11 cellular contexts compared by ENCODE assay signal in the genomic region with DNA sequence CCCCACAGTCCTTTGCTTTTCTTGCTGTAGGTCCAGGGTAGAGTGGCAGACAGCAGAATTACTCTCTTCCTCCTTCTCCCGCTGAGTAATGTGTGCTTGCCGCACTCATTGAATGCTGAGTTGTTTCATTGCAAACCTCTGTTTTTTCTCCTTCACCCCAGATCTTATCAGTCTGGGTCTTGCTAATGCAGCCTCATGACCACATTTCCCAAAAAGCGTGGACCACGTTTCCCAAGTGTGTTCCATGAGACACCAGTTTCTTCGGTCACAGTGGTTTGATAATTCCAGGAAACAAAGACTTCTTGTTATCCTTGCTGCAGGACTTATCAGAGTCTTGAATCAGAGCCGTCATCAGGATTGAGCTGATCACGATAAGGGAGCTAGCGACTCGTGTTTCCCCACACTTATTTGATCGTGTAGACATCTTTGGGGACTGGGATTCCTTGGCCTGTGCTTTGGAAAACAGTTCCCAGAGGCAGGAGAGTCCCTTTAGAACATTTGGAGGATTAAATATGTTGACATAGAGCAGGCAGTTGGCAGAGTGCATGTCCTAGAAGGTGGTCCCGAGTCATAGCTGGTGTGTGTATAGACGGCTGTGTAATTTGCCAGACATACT. TPM values are rescaled to one million over a fixed set of nuclear protein-coding genes. Genes with fewer than 3 reads are reported as not detected.
DNase-seq lines count a peak whose midpoint lies in the region; ATAC-seq, FAIRE-seq and TF ChIP-seq lines count a peak whose summit lies in the region.
"Had no signal": no experiment of that assay in that cellular context is flagged by ENCODE, and none has a peak within 500 bp of the region (broad histone marks: within the 10 kb centered on the region; RNA-seq: fewer than 3 reads in every experiment).

No MANE protein-coding gene starts in this region.

- H3K4me1 Mint-ChIP-seq in HFFc6 (ENCODE audit: low read depth): peaks cover 55% of the 10 kb centered on the region
- H3K4me1 Mint-ChIP-seq in natural killer cell: peaks cover 63 to 71% of the 10 kb centered on the region in 2 donors

- TF ChIP-seq CTCF in HFFc6 (IDR thresholded peaks at IDR 0.05) (no peak), natural killer cell (IDR thresholded peaks at IDR 0.05) (no peak), GM20000 (IDR thresholded peaks at IDR 0.05; ENCODE audit: extremely low read depth, missing control alignments) (no peak)

- no peaks in the 10 kb centered on the region; the same call in 1 of the 2 replicates for H3K27me3 Mint-ChIP-seq in HFFc6 (ENCODE audit: insufficient read depth)
- H3K27me3 Mint-ChIP-seq in natural killer cell (ENCODE audit: low read depth in 2 of 2): no peaks in the 10 kb centered on the region

- intact Hi-C loops in natural killer cell (cut with micrococcal nuclease): no loop called here

- H3K36me3 Mint-ChIP-seq in HFFc6 (ENCODE audit: low read depth) (peaks cover 35% of the 10 kb centered on the region), natural killer cell (no peaks in the 10 kb centered on the region)

- DNase-seq in HFFc6 (no peak), amniotic epithelial cell (ENCODE audit: low read depth) (peak; percentile 95), natural killer cell (no peak), frontal cortex (ENCODE audit: low spot score in 2 of 2) (no peak), GM20000 (ENCODE audit: low spot score) (no peak)
- DNase-seq: activated CD8-positive, alpha-beta memory T cell treated with anti-CD3 and anti-CD28 coated beads, Interleukin-2, amount 50 U/mL, for 48 hours; NCI-H1048; PC-3 had no signal

- H3K9me3 Mint-ChIP-seq in HFFc6 (no peaks in the 10 kb centered on the region), natural killer cell (no peaks in the 10 kb centered on the region)

- ATAC-seq in natural killer cell: no peak
- ATAC-seq in SK-N-SH treated with all-trans-retinoic acid at 6 μM for 48 hours: no peak
- ATAC-seq: PC-3 had no signal

- H3K4me3 Mint-ChIP-seq in HFFc6 (peak overlapping the region; percentile 31; the same call in 1 of the 2 replicates), natural killer cell (peak overlapping the region; percentile 25)

- H3K27ac Mint-ChIP-seq in HFFc6 (peak overlapping the region; percentile 66), natural killer cell (peak overlapping the region; percentile 93 to 97)

- FAIRE-seq in frontal cortex (lab: Jason Lieb, UNC): no peak
- FAIRE-seq: endometrium, G401.6 had no signal

TF ChIP-seq in SK-N-SH treated with all-trans-retinoic acid at 6 μM for 48 hours, 23 proteins besides CTCF, POLR2A, EP300 and RAD21:
- TF ChIP-seq PPARA (CRISPR knock-in tag; IDR thresholded peaks at IDR 0.05; ENCODE audit: borderline replicate concordance) (no peak), CREB5 (CRISPR knock-in tag; IDR thresholded peaks at IDR 0.05; ENCODE audit: low read depth) (no peak), ESRRG (CRISPR knock-in tag; IDR thresholded peaks at IDR 0.05) (no peak), GLIS3 (CRISPR knock-in tag; IDR thresholded peaks at IDR 0.05) (no peak), ZNF70 (CRISPR knock-in tag; IDR thresholded peaks at IDR 0.05) (no peak), CSDC2 (CRISPR knock-in tag; IDR thresholded peaks at IDR 0.05) (no peak), ZFP30 (CRISPR knock-in tag; IDR thresholded peaks at IDR 0.05) (no peak), ZNF565 (CRISPR knock-in tag; conservative IDR thresholded peaks at IDR 0.05; ENCODE audit: low read depth) (no peak), ZFP3 (CRISPR knock-in tag; IDR thresholded peaks at IDR 0.05) (no peak), ZC3H10 (CRISPR knock-in tag; IDR thresholded peaks at IDR 0.05) (no peak), PATZ1 (CRISPR knock-in tag; IDR thresholded peaks at IDR 0.05; ENCODE audit: borderline replicate concordance) (no peak), ZNF8 (CRISPR knock-in tag; IDR thresholded peaks at IDR 0.05) (no peak), ISL1 (CRISPR knock-in tag; IDR thresholded peaks at IDR 0.05) (no peak), TOX (CRISPR knock-in tag; IDR thresholded peaks at IDR 0.05; ENCODE audit: borderline replicate concordance) (no peak), TCF4 (CRISPR knock-in tag; IDR thresholded peaks at IDR 0.05; ENCODE audit: borderline replicate concordance) (no peak), BACH2 (CRISPR knock-in tag; IDR thresholded peaks at IDR 0.05; ENCODE audit: borderline replicate concordance) (no peak), SNAI2 (CRISPR knock-in tag; IDR thresholded peaks at IDR 0.05) (no peak), OSR1 (CRISPR knock-in tag; IDR thresholded peaks at IDR 0.05) (no peak), ARNTL (CRISPR knock-in tag; IDR thresholded peaks at IDR 0.05; ENCODE audit: borderline replicate concordance, low read depth) (no peak)

RNA-seq across cellular contexts. Expression of gene LRRC8A, which starts 4.4 kb away (rescaled TPM):
- 10 to 100 TPM; 37.8 to 51.9 (median 39.6) TPM for total RNA-seq in HFFc6 (2021; fragmentation: NEBNext Ultra II Directional; extraction: Animal tissue kit (Norgen Biotek cat#: 25700))
- total RNA-seq in natural killer cell: 10 to 100 TPM; 60.0 to 82.9 (median 67.9) TPM
- 19.6 TPM for total RNA-seq in frontal cortex

RNA-seq across cellular contexts. Expression of gene KYAT1, which starts 4.6 kb away (rescaled TPM):
- 1 to 10 TPM; 6.7 to 9.0 (median 8.3) TPM for total RNA-seq in HFFc6 (2021; fragmentation: NEBNext Ultra II Directional; extraction: Animal tissue kit (Norgen Biotek cat#: 25700))
- total RNA-seq in natural killer cell (10 to 100 TPM in 1 of 3 donors, 1 to 10 TPM in 2; 8.9 to 11.3 (median 9.1) TPM), frontal cortex (9.8 TPM)

RNA-seq across cellular contexts. Expression of gene PHYHD1, which starts 34.5 kb away (rescaled TPM):
- 10 to 100 TPM in 3 of 6 experiments, 1 to 10 TPM in 3; 6.8 to 13.9 (median 10.0) TPM for total RNA-seq in HFFc6 (2021; fragmentation: NEBNext Ultra II Directional; extraction: Animal tissue kit (Norgen Biotek cat#: 25700))
- total RNA-seq in natural killer cell: 1 to 10 TPM; 5.4 to 6.0 (median 5.4) TPM
- total RNA-seq in frontal cortex: 1.2 TPM

RNA-seq across cellular contexts. Expression of gene SPOUT1, which starts 56.7 kb away (rescaled TPM):
- total RNA-seq in HFFc6 (2021; fragmentation: NEBNext Ultra II Directional; extraction: Animal tissue kit (Norgen Biotek cat#: 25700)): 10 to 100 TPM; 33.2 to 46.8 (median 38.2) TPM
- 10 to 100 TPM; 35.8 to 49.2 (median 40.1) TPM for total RNA-seq in natural killer cell
- 10.2 TPM for total RNA-seq in frontal cortex
